ENCODE assay signal across 8 cellular contexts in genomic region chr22:37747090-37747714, GRCh38. TPM values are rescaled to one million over a fixed set of nuclear protein-coding genes. Genes with fewer than 3 reads are reported as not detected.
DNase-seq lines count a peak whose midpoint lies in the region; ATAC-seq and TF ChIP-seq lines count a peak whose summit lies in the region.

No MANE protein-coding gene starts in this region.

- intact Hi-C loops in testis (cut with DNase I; ENCODE audit: low total_unique reads): no loop called here
- intact Hi-C loops in posterior vena cava (cut with DNase I): no loop called here

- WGBS in HUES64: 18% methylated on average over 16 of the region's 16 CpGs
- WGBS in testis, 2 donors: 8 to 17% methylated on average over 5 to 16 of the region's 16 CpGs

- no peak for ATAC-seq in HG03108 (IDR thresholded peaks at IDR 0.05; ENCODE audit: unreplicated experiment)

- in situ Hi-C loops in astrocyte of the spinal cord (cut with HindIII; ENCODE audit: low sequenced_read_pairs): no loop called here

- H3K27me3 ChIP-seq in HUES64 (ENCODE audit: insufficient read depth, low read length) (no peaks in the 10 kb centered on the region; the same call in 1 of the 2 replicates), testis (no peaks in the 10 kb centered on the region)

- H3K4me1 ChIP-seq in HUES64 (ENCODE audit: insufficient read depth, low read length): peaks cover 18% of the 10 kb centered on the region; the same call in 1 of the 2 replicates
- H3K4me1 ChIP-seq in testis: peaks cover 45% of the 10 kb centered on the region

- H3K4me3 ChIP-seq in HUES64 (ENCODE audit: low read length) (peak overlapping the region; percentile 94), astrocyte of the spinal cord (ENCODE audit: low read depth, low read length) (peak overlapping the region; percentile 83), testis (peak overlapping the region; percentile 85 to 91)

- TF ChIP-seq CTCF in astrocyte of the spinal cord (IDR thresholded peaks at IDR 0.05; ENCODE audit: low read depth, low read length) (no peak), testis (IDR thresholded peaks at IDR 0.05) (no peak)

- no peak for TF ChIP-seq POLR2A in testis (IDR thresholded peaks at IDR 0.05)

- H3K36me3 ChIP-seq in HUES64 (ENCODE audit: insufficient read depth, low read length) (0 out of 2 replicates have a peak, but pooled peaks cover 5% of the 10 kb centered on the region), testis (ENCODE audit: low read depth, missing control alignments) (no peaks in the 10 kb centered on the region)

- H3K9me3 ChIP-seq in HUES64 (ENCODE audit: insufficient read depth, low read depth, low read length): no peaks in the 10 kb centered on the region
- H3K9me3 ChIP-seq in testis: no peaks in the 10 kb centered on the region

- H3K27ac ChIP-seq in HUES64 (ENCODE audit: low read depth, low read length): no peak overlapping the region
- peak overlapping the region; percentile 91 to 93 for H3K27ac ChIP-seq in testis

- H3K9ac ChIP-seq in HUES64 (ENCODE audit: low read depth, low read length): peak overlapping the region; percentile 91

- DNase-seq in A172 (ENCODE audit: low spot score): peak; percentile 49
- DNase-seq in astrocyte of the spinal cord (ENCODE audit: low read depth, low spot score): peak; percentile 31
- DNase-seq in kidney glomerular epithelial cell (lab: John Stamatoyannopoulos, UW): peak; percentile 26
- DNase-seq in testis: no peak
- DNase-seq in posterior vena cava (ENCODE audit: low spot score): no peak
- no peak for DNase-seq in NOMO-1 treated with dmso at 0.1 percent for 144 hours (lab: John Stamatoyannopoulos, UW; ENCODE audit: unreplicated experiment)

RNA-seq across cellular contexts. Expression of gene TRIOBP, which starts 50.4 kb away (rescaled TPM):
- total RNA-seq in A172 (2014; rRNA removed; shearing (Covaris generic)): 41.4 and 43.4 TPM in 2 replicates
- polyA plus RNA-seq in HUES64 (2013, experiment 1 of 2): 31.9 TPM
- 39.7 TPM for polyA plus RNA-seq in HUES64 (2013, experiment 2 of 2)
- 10 to 100 TPM; 74.0 to 80.2 TPM for total RNA-seq in testis
- 52.9 TPM for polyA plus RNA-seq in testis (ENCODE audit: insufficient read depth, low read depth, low replicate concordance)
- 10 to 100 TPM; 93.8 to 95.8 TPM for total RNA-seq in posterior vena cava

Comparison
In these comparisons a context has a peak if more than half of its experiments do, and no peak if none do; other contexts are left out.
1. DNase-seq: peak in A172 (single experiment), astrocyte of the spinal cord (single experiment) and kidney glomerular epithelial cell (single experiment); none in testis (single experiment), posterior vena cava (single experiment) and NOMO-1 treated with dmso at 0.1 percent for 144 hours (single experiment).
2. Peak in every context shown above with its lines, with median percentiles within 50 percentile points of each other: H3K4me3 ChIP-seq.